9 cellular contexts compared by ENCODE assay signal in the genomic region with DNA sequence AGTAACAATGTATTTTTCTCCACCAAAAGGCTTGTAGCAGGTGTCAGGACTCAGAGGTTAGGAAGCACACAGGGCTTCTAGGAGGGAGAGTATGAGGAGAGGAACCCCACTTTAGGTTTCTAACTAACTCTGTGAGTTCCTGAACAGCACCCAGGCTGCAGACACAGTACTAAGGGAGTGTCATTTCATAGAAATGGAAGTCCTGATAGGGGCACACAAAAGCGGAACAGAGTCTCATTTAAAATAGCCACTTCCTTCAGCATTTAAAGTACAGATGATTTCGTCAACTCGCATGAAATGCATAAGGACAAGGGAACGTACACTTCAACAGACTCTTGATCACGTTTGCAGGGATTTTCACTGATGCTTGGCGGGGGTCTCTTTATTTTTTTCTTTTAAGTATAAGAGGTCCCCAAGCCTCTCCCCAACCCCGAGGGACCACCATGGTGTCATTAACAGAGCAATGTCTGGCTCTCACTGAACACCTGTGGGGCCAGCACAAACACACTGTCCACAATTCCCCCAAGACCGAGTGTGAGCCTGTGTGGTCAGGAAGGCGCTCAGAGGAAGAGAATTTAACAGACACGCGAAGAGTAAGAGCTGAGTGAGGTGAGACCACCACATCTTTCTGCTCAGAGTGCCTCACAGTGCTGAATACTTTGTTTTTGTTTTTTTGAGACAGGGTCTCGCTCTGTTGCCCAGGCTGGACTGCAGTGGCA.
DNase-seq lines count a peak whose midpoint lies in the region; ATAC-seq, FAIRE-seq and TF ChIP-seq lines count a peak whose summit lies in the region.
"Had no signal": no experiment of that assay in that cellular context is flagged by ENCODE, and none has a peak within 500 bp of the region (broad histone marks: within the 10 kb centered on the region; RNA-seq: fewer than 3 reads in every experiment).

No MANE protein-coding gene starts in this region.

- peaks cover 95% of the 10 kb centered on the region for H3K36me3 ChIP-seq in effector memory CD4-positive, alpha-beta T cell (ENCODE audit: control insufficient read depth, insufficient read depth, low read length)

- ATAC-seq in GM21367 (IDR thresholded peaks at IDR 0.05; ENCODE audit: unreplicated experiment) (peak; percentile 77), HG03521 (IDR thresholded peaks at IDR 0.05; ENCODE audit: unreplicated experiment) (peak; percentile 61)

- FAIRE-seq in GM12891 (lab: Jason Lieb, UNC) = peak; percentile 95
- FAIRE-seq: astrocyte had no signal

- no peaks in the 10 kb centered on the region for H3K9me3 ChIP-seq in effector memory CD4-positive, alpha-beta T cell (ENCODE audit: control insufficient read depth, low read length)

- H3K4me3 ChIP-seq in effector memory CD4-positive, alpha-beta T cell (ENCODE audit: insufficient read depth, low read depth, low read length, poor library complexity, severe bottlenecking) = no peak overlapping the region

- H3K4me1 ChIP-seq in effector memory CD4-positive, alpha-beta T cell (ENCODE audit: control insufficient read depth, insufficient read depth, low read length, poor library complexity, severe bottlenecking) = no peaks in the 10 kb centered on the region

- TF ChIP-seq POLR2A in GM12891 (IDR thresholded peaks at IDR 0.05; ENCODE audit: low read depth, low read length) = no peak

- no peak overlapping the region for H3K27ac ChIP-seq in effector memory CD4-positive, alpha-beta T cell (ENCODE audit: insufficient read depth, low read length, poor library complexity, severe bottlenecking)

- no peaks in the 10 kb centered on the region for H3K27me3 ChIP-seq in effector memory CD4-positive, alpha-beta T cell (replicated peaks; ENCODE audit: control insufficient read depth, insufficient read depth, low read length, poor library complexity, severe bottlenecking)

- DNase-seq in GM12891 (ENCODE audit: insufficient read length, low spot score) = no peak
- peak; percentile 73 for DNase-seq in germinal center (ENCODE audit: low spot score)
- no peak for DNase-seq in NCI-H2081 treated with DMSO at 0.1 percent for 48 hours (lab: John Stamatoyannopoulos, UW)
- no peak for DNase-seq in dermis blood vessel endothelial cell
- DNase-seq in NCI-H1092 (lab: John Stamatoyannopoulos, UW) = no peak
- no peak for DNase-seq in effector memory CD4-positive, alpha-beta T cell

TF ChIP-seq in GM12891, 5 proteins besides CTCF, POLR2A, EP300 and RAD21:
- peak; percentile 96 for TF ChIP-seq SPI1 (IDR thresholded peaks at IDR 0.05; ENCODE audit: low read depth, low read length)
- no peak for TF ChIP-seq TAF1 (IDR thresholded peaks at IDR 0.05; ENCODE audit: low read depth, low read length)
TF ChIP-seq in GM12891: peak in this region for 1.
